In the genomic region with DNA sequence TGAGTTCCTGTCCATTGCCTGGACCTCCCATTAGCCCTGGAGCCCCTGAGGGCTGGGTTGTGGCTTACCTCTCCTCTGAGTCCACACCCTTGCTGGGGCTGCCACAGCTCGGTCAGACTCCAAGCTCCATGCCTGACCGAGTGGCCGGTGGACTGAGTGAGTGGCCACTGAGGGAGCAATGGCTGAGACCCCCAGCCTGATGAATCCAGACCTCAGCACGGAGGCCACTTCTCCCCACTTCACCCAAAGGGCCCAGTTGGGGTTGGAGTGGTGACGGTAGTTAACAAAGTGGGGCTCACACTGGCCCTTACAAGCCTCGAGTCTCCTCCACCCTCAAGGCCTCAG, we compare ENCODE assay signal across 33 cellular contexts. TPM values are rescaled to one million over a fixed set of nuclear protein-coding genes. Genes with fewer than 3 reads are reported as not detected.
"Had no signal": no experiment of that assay in that cellular context is flagged by ENCODE, and none has a peak within 500 bp of the region (broad histone marks: within the 10 kb centered on the region; RNA-seq: fewer than 3 reads in every experiment).

No MANE protein-coding gene starts in this region.

- H3K27me3 ChIP-seq: adrenal gland, brain microvascular endothelial cell, esophagus squamous epithelium, heart right ventricle, left lung, suprapubic skin, tibial nerve had no signal

- H3K9me3 ChIP-seq: adrenal gland, esophagus squamous epithelium, heart right ventricle, left lung, psoas muscle, suprapubic skin, tibial nerve had no signal

- FAIRE-seq: astrocyte, endometrium had no signal

- DNase-seq: activated CD4-positive, alpha-beta T cell treated with anti-CD3 and anti-CD28 coated beads for 36 hours; activated CD4-positive, CD25-positive, alpha-beta regulatory T cell; activated CD8-positive, alpha-beta memory T cell treated with anti-CD3 and anti-CD28 coated beads, Interleukin-2, amount 10 ng/mL, durations not matched to agents 7 days and 5 days; activated CD8-positive, alpha-beta T cell treated with anti-CD3 and anti-CD28 coated beads, Interleukin-2, amount 10 ng/mL, durations not matched to agents 7 days and 5 days; activated naive CD4-positive, alpha-beta T cell treated with Interleukin-2 at 50 U/mL for 16 hours; activated T-cell treated with anti-CD3 and anti-CD28 coated beads, Interleukin-2, amount 50 U/mL, for 72 hours; adrenal gland; brain microvascular endothelial cell; caudate nucleus; dermis blood vessel endothelial cell; effector CD8-positive, alpha-beta T cell; esophagus squamous epithelium; foreskin melanocyte; heart right ventricle; mammary epithelial cell; naive B cell; nephron progenitor cell; stimulated activated CD4-positive, alpha-beta T cell treated with anti-CD3 and anti-CD28 coated beads, Interleukin-15, amount 100 ng/mL, for 24 hours; stimulated activated CD4-positive, alpha-beta T cell treated with anti-CD3 and anti-CD28 coated beads, Interleukin-2, amount 100 ng/mL, for 24 hours; stimulated activated naive CD4-positive, alpha-beta T cell had no signal

- H3K9ac ChIP-seq: parathyroid adenoma had no signal

- H3K27ac ChIP-seq: brain microvascular endothelial cell, epithelial cell of prostate, left lung, parathyroid adenoma, psoas muscle, suprapubic skin had no signal

- H3K27me3 Mint-ChIP-seq: activated CD4-positive, alpha-beta T cell treated with anti-CD3 and anti-CD28 coated beads for 36 hours; activated CD8-positive, alpha-beta memory T cell treated with anti-CD3 and anti-CD28 coated beads, Interleukin-2, amount 10 ng/mL, durations not matched to agents 7 days and 5 days; activated naive CD8-positive, alpha-beta T cell; naive B cell had no signal

- H3K4me1 ChIP-seq: adrenal gland, psoas muscle had no signal

- H3K4me3 ChIP-seq: adrenal gland, esophagus squamous epithelium, heart right ventricle, left lung, psoas muscle, suprapubic skin, tibial nerve had no signal

- H3K4me3 Mint-ChIP-seq: activated CD4-positive, alpha-beta T cell treated with anti-CD3 and anti-CD28 coated beads for 36 hours; activated CD8-positive, alpha-beta memory T cell treated with anti-CD3 and anti-CD28 coated beads, Interleukin-2, amount 10 ng/mL, durations not matched to agents 7 days and 5 days; activated CD8-positive, alpha-beta T cell treated with anti-CD3 and anti-CD28 coated beads, Interleukin-2, amount 10 ng/mL, durations not matched to agents 7 days and 5 days; activated naive CD8-positive, alpha-beta T cell; activated T-cell treated with anti-CD3 and anti-CD28 coated beads, Interleukin-2, amount 50 U/mL, for 72 hours; mesothelial cell of epicardium; nephron progenitor cell had no signal

- H2AFZ ChIP-seq: parathyroid adenoma had no signal

- H3K27ac Mint-ChIP-seq: activated CD4-positive, alpha-beta T cell treated with anti-CD3 and anti-CD28 coated beads for 36 hours; activated CD8-positive, alpha-beta memory T cell treated with anti-CD3 and anti-CD28 coated beads, Interleukin-2, amount 10 ng/mL, durations not matched to agents 7 days and 5 days; activated CD8-positive, alpha-beta T cell treated with anti-CD3 and anti-CD28 coated beads, Interleukin-2, amount 10 ng/mL, durations not matched to agents 7 days and 5 days; activated naive CD8-positive, alpha-beta T cell; activated T-cell treated with anti-CD3 and anti-CD28 coated beads, Interleukin-2, amount 50 U/mL, for 72 hours; nephron progenitor cell had no signal

- H3K4me1 Mint-ChIP-seq: activated CD4-positive, alpha-beta T cell treated with anti-CD3 and anti-CD28 coated beads for 36 hours had no signal

- H3K79me2 ChIP-seq: parathyroid adenoma had no signal

- H3K9me3 Mint-ChIP-seq: activated T-cell treated with anti-CD3 and anti-CD28 coated beads, Interleukin-2, amount 50 U/mL, for 72 hours; mesothelial cell of epicardium; naive B cell; nephron progenitor cell had no signal

- ATAC-seq: activated CD4-positive, alpha-beta T cell treated with anti-CD3 and anti-CD28 coated beads for 36 hours; activated CD8-positive, alpha-beta memory T cell treated with anti-CD3 and anti-CD28 coated beads, Interleukin-2, amount 10 ng/mL, durations not matched to agents 7 days and 5 days; activated CD8-positive, alpha-beta T cell treated with anti-CD3 and anti-CD28 coated beads, Interleukin-2, amount 10 ng/mL, durations not matched to agents 7 days and 5 days; activated T-cell treated with anti-CD3 and anti-CD28 coated beads, Interleukin-2, amount 50 U/mL, for 72 hours; heart right ventricle; left lung; psoas muscle had no signal

- H3K36me3 Mint-ChIP-seq: activated naive CD8-positive, alpha-beta T cell; naive B cell had no signal

RNA-seq across cellular contexts. Expression of a gene that starts 28.8 kb away (rescaled TPM):
- total RNA-seq: activated CD4-positive, alpha-beta T cell treated with anti-CD3 and anti-CD28 coated beads for 36 hours had no signal

RNA-seq across cellular contexts. Expression of a gene that starts 39.7 kb away (rescaled TPM):
- total RNA-seq: activated CD4-positive, alpha-beta T cell treated with anti-CD3 and anti-CD28 coated beads for 36 hours; activated CD8-positive, alpha-beta memory T cell treated with anti-CD3 and anti-CD28 coated beads, Interleukin-2, amount 10 ng/mL, durations not matched to agents 7 days and 5 days; activated CD8-positive, alpha-beta T cell treated with anti-CD3 and anti-CD28 coated beads, Interleukin-2, amount 10 ng/mL, durations not matched to agents 7 days and 5 days; activated T-cell treated with anti-CD3 and anti-CD28 coated beads, Interleukin-2, amount 50 U/mL, for 72 hours; astrocyte; dermis blood vessel endothelial cell; esophagus squamous epithelium; glomerular endothelial cell; mammary epithelial cell; psoas muscle; T-helper 1 cell treated with Interleukin-12 subunit alpha and Interleukin-12 subunit beta and Interleukin-4 antibody, amounts not matched to agents 30 ng/mL and 1 ng/mL, for 36 hours had no signal
- polyA plus RNA-seq: mammary epithelial cell, urinary bladder had no signal

RNA-seq across cellular contexts. Expression of a gene that starts 40.5 kb away (rescaled TPM):
- total RNA-seq: activated CD8-positive, alpha-beta T cell treated with anti-CD3 and anti-CD28 coated beads, Interleukin-2, amount 10 ng/mL, durations not matched to agents 7 days and 5 days; dermis blood vessel endothelial cell; glomerular endothelial cell had no signal
